In the genomic region with DNA sequence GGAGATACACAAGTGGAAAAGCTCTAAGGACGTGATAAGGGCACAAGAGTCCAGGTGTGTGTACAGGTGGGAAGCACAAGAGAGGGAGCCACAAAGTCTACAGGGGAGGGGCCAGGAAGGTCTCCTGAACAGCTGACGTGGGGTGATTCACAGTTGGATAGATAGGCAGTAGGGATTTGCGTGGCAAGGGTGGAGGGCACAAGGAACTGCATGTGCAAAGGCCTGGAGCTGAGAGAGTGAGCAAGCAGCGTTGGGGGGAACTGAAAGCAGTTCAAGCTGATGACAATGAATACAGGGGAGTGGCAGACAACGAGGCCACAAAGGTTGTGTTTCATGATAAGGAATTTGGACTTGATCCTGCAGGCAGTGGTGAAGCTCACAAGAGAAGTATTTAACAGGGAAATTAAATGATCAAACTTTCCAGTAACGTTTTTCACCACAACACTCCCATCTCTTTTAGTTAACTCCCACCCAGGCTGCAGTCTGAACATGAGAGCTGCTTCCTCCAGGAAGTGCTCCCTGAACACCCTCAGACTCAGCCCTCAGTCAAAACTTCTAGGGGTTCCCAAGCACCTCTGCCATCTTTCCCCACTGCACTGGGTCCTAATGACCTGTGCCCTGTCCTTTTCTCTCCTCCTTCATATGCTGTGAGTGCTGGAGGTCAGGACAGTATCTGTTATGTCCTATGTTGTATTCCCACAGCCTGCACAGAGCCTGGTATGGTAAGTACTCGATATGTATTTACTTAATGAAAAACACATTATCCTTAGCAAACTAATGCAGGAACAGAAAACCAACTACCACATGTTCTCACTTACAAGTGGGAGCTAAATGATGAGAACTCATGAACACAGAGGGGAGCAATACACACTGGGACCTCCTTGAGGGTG, we compare ENCODE assay signal across 1 cellular context.
TF ChIP-seq lines count a peak whose summit lies in the region.

No MANE protein-coding gene starts in this region.

TF ChIP-seq in HepG2, 621 proteins besides CTCF, POLR2A, EP300 and RAD21 (continues in another document):
- TF ChIP-seq CCAR2 (optimal IDR thresholded peaks at IDR 0.05; ENCODE audit: low read depth, low read length) (peak; percentile 22), ARID2 (CRISPR knock-in tag; IDR thresholded peaks at IDR 0.05; ENCODE audit: borderline replicate concordance) (no peak), ZNF224 (CRISPR knock-in tag; IDR thresholded peaks at IDR 0.05) (no peak), ZFP1 (CRISPR knock-in tag; IDR thresholded peaks at IDR 0.05) (no peak), ZC3H13 (CRISPR knock-in tag; IDR thresholded peaks at IDR 0.05) (no peak), CENPX (CRISPR knock-in tag; IDR thresholded peaks at IDR 0.05) (no peak), SOX6 (IDR thresholded peaks at IDR 0.05) (no peak), SOX6 (CRISPR knock-in tag; IDR thresholded peaks at IDR 0.05) (peak; percentile 59; the same call in 1 of the 2 replicates), ATF7-NPFF (CRISPR knock-in tag; IDR thresholded peaks at IDR 0.05; ENCODE audit: low read depth) (no peak), POLR2AphosphoS5 (IDR thresholded peaks at IDR 0.05; ENCODE audit: low read depth, low read length) (no peak), HOXD1 (CRISPR knock-in tag; IDR thresholded peaks at IDR 0.05) (no peak), SMARCC2 (IDR thresholded peaks at IDR 0.05) (no peak), PHF20 (CRISPR knock-in tag; IDR thresholded peaks at IDR 0.05) (no peak), ZNF33A (CRISPR knock-in tag; IDR thresholded peaks at IDR 0.05; ENCODE audit: borderline replicate concordance) (no peak), SPEN (CRISPR knock-in tag; IDR thresholded peaks at IDR 0.05; ENCODE audit: low read depth) (no peak), ZNF292 (CRISPR knock-in tag; IDR thresholded peaks at IDR 0.05; ENCODE audit: borderline replicate concordance, low read depth) (peak; percentile 60; the same call in 1 of the 2 replicates), ZNF619 (CRISPR knock-in tag; IDR thresholded peaks at IDR 0.05) (no peak), KDM5A (IDR thresholded peaks at IDR 0.05; ENCODE audit: borderline replicate concordance, low read length) (no peak), RNF219 (CRISPR knock-in tag; IDR thresholded peaks at IDR 0.05) (no peak), FOXK2 (IDR thresholded peaks at IDR 0.05) (no peak), ZNF747 (CRISPR knock-in tag; IDR thresholded peaks at IDR 0.05; ENCODE audit: borderline replicate concordance) (no peak), ZBTB10 (CRISPR knock-in tag; IDR thresholded peaks at IDR 0.05; ENCODE audit: borderline replicate concordance) (no peak), ZFYVE20 (CRISPR knock-in tag; IDR thresholded peaks at IDR 0.05; ENCODE audit: borderline replicate concordance, low read depth) (no peak), NFRKB (IDR thresholded peaks at IDR 0.05) (no peak), SMYD3 (CRISPR knock-in tag; IDR thresholded peaks at IDR 0.05) (no peak), BRF2 (CRISPR knock-in tag; IDR thresholded peaks at IDR 0.05) (no peak), SP2 (CRISPR knock-in tag; IDR thresholded peaks at IDR 0.05) (no peak), KDM6A (CRISPR knock-in tag; IDR thresholded peaks at IDR 0.05; ENCODE audit: low read depth) (no peak), PAX8 (CRISPR knock-in tag; IDR thresholded peaks at IDR 0.05; ENCODE audit: borderline replicate concordance) (no peak), ZMYM3 (CRISPR knock-in tag; IDR thresholded peaks at IDR 0.05) (peak; percentile 66), AKAP8 (CRISPR knock-in tag; IDR thresholded peaks at IDR 0.05) (no peak), ZNF577 (CRISPR knock-in tag; IDR thresholded peaks at IDR 0.05; ENCODE audit: borderline replicate concordance, low read depth) (no peak), ZSCAN21 (CRISPR knock-in tag; IDR thresholded peaks at IDR 0.05; ENCODE audit: borderline replicate concordance) (peak; percentile 38), NR1H2 (CRISPR knock-in tag; IDR thresholded peaks at IDR 0.05; ENCODE audit: borderline replicate concordance, low read depth) (no peak), TAF1 (CRISPR knock-in tag; IDR thresholded peaks at IDR 0.05) (no peak), ZFP82 (CRISPR knock-in tag; IDR thresholded peaks at IDR 0.05; ENCODE audit: borderline replicate concordance) (no peak), KDM1A (CRISPR knock-in tag; IDR thresholded peaks at IDR 0.05) (no peak), RELA (CRISPR knock-in tag; IDR thresholded peaks at IDR 0.05) (no peak), ZNF775 (CRISPR knock-in tag; IDR thresholded peaks at IDR 0.05; ENCODE audit: borderline replicate concordance) (no peak), ZNF512B (CRISPR knock-in tag; IDR thresholded peaks at IDR 0.05; ENCODE audit: borderline replicate concordance) (no peak), NKX3-1 (CRISPR knock-in tag; IDR thresholded peaks at IDR 0.05) (no peak), SALL1 (CRISPR knock-in tag; IDR thresholded peaks at IDR 0.05) (no peak), HNF4A (CRISPR knock-in tag; IDR thresholded peaks at IDR 0.05) (0 out of 2 replicates have a peak, but pooled peaks have one; percentile 24)
- TF ChIP-seq, protein P1, sequence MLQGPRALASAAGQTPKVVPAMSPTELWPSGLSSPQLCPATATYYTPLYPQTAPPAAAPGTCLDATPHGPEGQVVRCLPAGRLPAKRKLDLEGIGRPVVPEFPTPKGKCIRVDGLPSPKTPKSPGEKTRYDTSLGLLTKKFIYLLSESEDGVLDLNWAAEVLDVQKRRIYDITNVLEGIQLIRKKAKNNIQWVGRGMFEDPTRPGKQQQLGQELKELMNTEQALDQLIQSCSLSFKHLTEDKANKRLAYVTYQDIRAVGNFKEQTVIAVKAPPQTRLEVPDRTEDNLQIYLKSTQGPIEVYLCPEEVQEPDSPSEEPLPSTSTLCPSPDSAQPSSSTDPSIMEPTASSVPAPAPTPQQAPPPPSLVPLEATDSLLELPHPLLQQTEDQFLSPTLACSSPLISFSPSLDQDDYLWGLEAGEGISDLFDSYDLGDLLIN (CRISPR knock-in tag; IDR thresholded peaks at IDR 0.05; ENCODE audit: borderline replicate concordance), result no peak
- TF ChIP-seq, protein P2, sequence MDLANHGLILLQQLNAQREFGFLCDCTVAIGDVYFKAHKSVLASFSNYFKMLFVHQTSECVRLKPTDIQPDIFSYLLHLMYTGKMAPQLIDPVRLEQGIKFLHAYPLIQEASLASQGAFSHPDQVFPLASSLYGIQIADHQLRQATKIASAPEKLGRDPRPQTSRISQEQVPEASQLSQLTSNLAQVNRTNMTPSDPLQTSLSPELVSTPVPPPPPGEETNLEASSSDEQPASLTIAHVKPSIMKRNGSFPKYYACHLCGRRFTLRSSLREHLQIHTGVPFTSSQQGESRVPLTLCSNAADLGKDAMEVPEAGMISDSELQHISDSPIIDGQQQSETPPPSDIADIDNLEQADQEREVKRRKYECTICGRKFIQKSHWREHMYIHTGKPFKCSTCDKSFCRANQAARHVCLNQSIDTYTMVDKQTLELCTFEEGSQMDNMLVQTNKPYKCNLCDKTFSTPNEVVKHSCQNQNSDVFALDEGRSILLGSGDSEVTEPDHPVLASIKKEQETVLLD (CRISPR knock-in tag; IDR thresholded peaks at IDR 0.05; ENCODE audit: low read depth), result no peak
- TF ChIP-seq, protein P3, sequence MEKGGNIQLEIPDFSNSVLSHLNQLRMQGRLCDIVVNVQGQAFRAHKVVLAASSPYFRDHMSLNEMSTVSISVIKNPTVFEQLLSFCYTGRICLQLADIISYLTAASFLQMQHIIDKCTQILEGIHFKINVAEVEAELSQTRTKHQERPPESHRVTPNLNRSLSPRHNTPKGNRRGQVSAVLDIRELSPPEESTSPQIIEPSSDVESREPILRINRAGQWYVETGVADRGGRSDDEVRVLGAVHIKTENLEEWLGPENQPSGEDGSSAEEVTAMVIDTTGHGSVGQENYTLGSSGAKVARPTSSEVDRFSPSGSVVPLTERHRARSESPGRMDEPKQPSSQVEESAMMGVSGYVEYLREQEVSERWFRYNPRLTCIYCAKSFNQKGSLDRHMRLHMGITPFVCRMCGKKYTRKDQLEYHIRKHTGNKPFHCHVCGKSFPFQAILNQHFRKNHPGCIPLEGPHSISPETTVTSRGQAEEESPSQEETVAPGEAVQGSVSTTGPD (CRISPR knock-in tag; IDR thresholded peaks at IDR 0.05), result no peak
- TF ChIP-seq, protein P4, sequence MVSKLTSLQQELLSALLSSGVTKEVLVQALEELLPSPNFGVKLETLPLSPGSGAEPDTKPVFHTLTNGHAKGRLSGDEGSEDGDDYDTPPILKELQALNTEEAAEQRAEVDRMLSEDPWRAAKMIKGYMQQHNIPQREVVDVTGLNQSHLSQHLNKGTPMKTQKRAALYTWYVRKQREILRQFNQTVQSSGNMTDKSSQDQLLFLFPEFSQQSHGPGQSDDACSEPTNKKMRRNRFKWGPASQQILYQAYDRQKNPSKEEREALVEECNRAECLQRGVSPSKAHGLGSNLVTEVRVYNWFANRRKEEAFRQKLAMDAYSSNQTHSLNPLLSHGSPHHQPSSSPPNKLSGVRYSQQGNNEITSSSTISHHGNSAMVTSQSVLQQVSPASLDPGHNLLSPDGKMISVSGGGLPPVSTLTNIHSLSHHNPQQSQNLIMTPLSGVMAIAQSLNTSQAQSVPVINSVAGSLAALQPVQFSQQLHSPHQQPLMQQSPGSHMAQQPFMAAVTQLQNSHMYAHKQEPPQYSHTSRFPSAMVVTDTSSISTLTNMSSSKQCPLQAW (CRISPR knock-in tag; IDR thresholded peaks at IDR 0.05), result no peak
- TF ChIP-seq, protein P5, sequence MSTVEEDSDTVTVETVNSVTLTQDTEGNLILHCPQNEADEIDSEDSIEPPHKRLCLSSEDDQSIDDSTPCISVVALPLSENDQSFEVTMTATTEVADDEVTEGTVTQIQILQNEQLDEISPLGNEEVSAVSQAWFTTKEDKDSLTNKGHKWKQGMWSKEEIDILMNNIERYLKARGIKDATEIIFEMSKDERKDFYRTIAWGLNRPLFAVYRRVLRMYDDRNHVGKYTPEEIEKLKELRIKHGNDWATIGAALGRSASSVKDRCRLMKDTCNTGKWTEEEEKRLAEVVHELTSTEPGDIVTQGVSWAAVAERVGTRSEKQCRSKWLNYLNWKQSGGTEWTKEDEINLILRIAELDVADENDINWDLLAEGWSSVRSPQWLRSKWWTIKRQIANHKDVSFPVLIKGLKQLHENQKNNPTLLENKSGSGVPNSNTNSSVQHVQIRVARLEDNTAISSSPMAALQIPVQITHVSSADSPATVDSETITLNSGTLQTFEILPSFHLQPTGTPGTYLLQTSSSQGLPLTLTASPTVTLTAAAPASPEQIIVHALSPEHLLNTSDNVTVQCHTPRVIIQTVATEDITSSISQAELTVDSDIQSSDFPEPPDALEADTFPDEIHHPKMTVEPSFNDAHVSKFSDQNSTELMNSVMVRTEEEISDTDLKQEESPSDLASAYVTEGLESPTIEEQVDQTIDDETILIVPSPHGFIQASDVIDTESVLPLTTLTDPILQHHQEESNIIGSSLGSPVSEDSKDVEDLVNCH (CRISPR knock-in tag; IDR thresholded peaks at IDR 0.05), result no peak
